ENCODE assay signal across 9 cellular contexts in the genomic region with DNA sequence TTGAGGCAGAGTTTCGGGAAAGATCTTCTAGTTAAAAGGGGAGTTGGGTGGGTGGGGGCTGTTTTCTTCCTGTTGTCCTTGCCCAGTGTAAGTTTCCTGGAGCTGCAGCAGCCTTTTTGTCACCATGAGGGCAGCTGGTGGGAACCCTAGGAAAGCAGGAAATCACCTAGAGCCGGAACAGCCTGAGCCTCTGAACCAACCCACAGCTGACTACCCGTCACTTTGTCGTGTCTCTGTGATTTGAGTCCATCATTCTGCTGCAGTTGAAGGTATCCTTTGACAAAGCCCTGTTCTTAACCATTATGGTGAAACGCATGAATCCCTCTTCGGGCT. TPM values are rescaled to one million over a fixed set of nuclear protein-coding genes. Genes with fewer than 3 reads are reported as not detected.
DNase-seq lines count a peak whose midpoint lies in the region; ATAC-seq and TF ChIP-seq lines count a peak whose summit lies in the region.
"Had no signal": no experiment of that assay in that cellular context is flagged by ENCODE, and none has a peak within 500 bp of the region (broad histone marks: within the 10 kb centered on the region; RNA-seq: fewer than 3 reads in every experiment).

No MANE protein-coding gene starts in this region.

- ATAC-seq in psoas muscle: no peak

- no peaks in the 10 kb centered on the region for H3K9me3 ChIP-seq in SJSA1 (replicated peaks)
- no peaks in the 10 kb centered on the region for H3K9me3 ChIP-seq in esophagus muscularis mucosa
- H3K9me3 ChIP-seq in psoas muscle: no peaks in the 10 kb centered on the region

- TF ChIP-seq POLR2A in esophagus muscularis mucosa (IDR thresholded peaks at IDR 0.05; ENCODE audit: low read depth): no peak

- peak overlapping the region; percentile 95 for H3K27ac ChIP-seq in SJSA1
- peak overlapping the region; percentile 92 to 94 (median 92) for H3K27ac ChIP-seq in esophagus muscularis mucosa (replicated peaks in 1 of 4)
- H3K27ac ChIP-seq in psoas muscle: peak overlapping the region; percentile 91

- H3K27me3 ChIP-seq in GM06990 (replicated peaks; ENCODE audit: control insufficient read depth, insufficient read depth, low read length): no peaks in the 10 kb centered on the region
- no peaks in the 10 kb centered on the region for H3K27me3 ChIP-seq in SJSA1 (replicated peaks)
- H3K27me3 ChIP-seq in esophagus muscularis mucosa: no peaks in the 10 kb centered on the region
- no peaks in the 10 kb centered on the region for H3K27me3 ChIP-seq in psoas muscle (ENCODE audit: insufficient read depth in 3 of 3, low read length in 2 of 3)

- intact Hi-C loops in esophagus muscularis mucosa (cut with DNase I) (loop anchor here (2.0 kb wide), 1 partner anchor 25 kb away; a partner anchor contains a TSS), psoas muscle (cut with DNase I) (loop anchor here in 1 of 2 donors (2.0 kb wide), 1 partner anchor 23 kb away; no protein-coding TSS in a partner anchor)

- WGBS in esophagus muscularis mucosa: 74% methylated on average over 4 of the region's 6 CpGs
- WGBS in psoas muscle, 3 donors: 79 to 80% (median 80%) methylated on average over 6 of the region's 6 CpGs

- peak; percentile 30 for DNase-seq in GM06990 (ENCODE audit: extremely low read depth, insufficient read length)
- DNase-seq in SJSA1 (ENCODE audit: low read depth in 1 of 2, low spot score in 2 of 2): no peak
- no peak for DNase-seq in esophagus muscularis mucosa (ENCODE audit: extremely low spot score)
- no peak for DNase-seq in psoas muscle
- DNase-seq in epidermal melanocyte (ENCODE audit: insufficient read length, low spot score): no peak
- DNase-seq in OCI-M1 (lab: John Stamatoyannopoulos, UW): no peak
- no peak for DNase-seq in NCI-H748 treated with DMSO at 0.1 percent for 48 hours (lab: John Stamatoyannopoulos, UW)
- no peak for DNase-seq in stimulated activated CD4-positive, alpha-beta T cell treated with anti-CD3 and anti-CD28 coated beads, Interleukin-4, amount 100 ng/mL, for 4 hours
- DNase-seq: activated CD4-positive, alpha-beta T cell treated with anti-CD3 and anti-CD28 coated beads, Interleukin-2, amount 50 U/mL, for 1 hour had no signal

- H3K4me1 ChIP-seq in SJSA1 (replicated peaks) (peaks cover 13% of the 10 kb centered on the region), esophagus muscularis mucosa (peaks cover 11 to 36% (median 31%) of the 10 kb centered on the region in 4 donors), psoas muscle (peaks cover 24% of the 10 kb centered on the region)

- TF ChIP-seq EP300 in esophagus muscularis mucosa (IDR thresholded peaks at IDR 0.05): no peak

- TF ChIP-seq CTCF in GM06990 (IDR thresholded peaks at IDR 0.05; ENCODE audit: insufficient read depth, low read length, poor library complexity, severe bottlenecking): no peak
- TF ChIP-seq CTCF in esophagus muscularis mucosa (IDR thresholded peaks at IDR 0.05): no peak
- no peak for TF ChIP-seq CTCF in psoas muscle (IDR thresholded peaks at IDR 0.05)

- H3K36me3 ChIP-seq in GM06990 (ENCODE audit: control insufficient read depth, insufficient read depth, low read length): no peaks in the 10 kb centered on the region
- H3K36me3 ChIP-seq in SJSA1: no peaks in the 10 kb centered on the region; the same call in 1 of the 2 replicates
- no peaks in the 10 kb centered on the region for H3K36me3 ChIP-seq in esophagus muscularis mucosa
- H3K36me3 ChIP-seq in psoas muscle (ENCODE audit: insufficient read depth in 1 of 2, low read depth in 1 of 2): no peaks in the 10 kb centered on the region

- peak overlapping the region; percentile 93 for H3K4me3 ChIP-seq in GM06990 (replicated peaks; ENCODE audit: low read depth, low read length)
- H3K4me3 ChIP-seq in SJSA1: peak overlapping the region; percentile 72
- H3K4me3 ChIP-seq in esophagus muscularis mucosa: peak overlapping the region; percentile 69 to 90 (median 74)
- H3K4me3 ChIP-seq in psoas muscle: peak overlapping the region; percentile 74

RNA-seq across cellular contexts. Expression of a gene that starts 1.2 kb away (rescaled TPM):
- total RNA-seq in SJSA1 (2014; rRNA removed; shearing (Covaris generic)): 0.16 TPM in 1 of 2 replicates, not detected in the other
- total RNA-seq in esophagus muscularis mucosa (1 to 10 TPM; 3.7 to 5.0 (median 4.3) TPM), psoas muscle (1 to 10 TPM; 4.1 to 5.1 (median 4.9) TPM)
- 1 to 10 TPM; 3.3 to 4.9 (median 4.1) TPM for polyA plus RNA-seq in psoas muscle

RNA-seq across cellular contexts. Expression of a gene that starts 24.4 kb away (rescaled TPM):
- total RNA-seq in SJSA1 (2014; rRNA removed; shearing (Covaris generic)): 221 and 282 TPM in 2 replicates
- total RNA-seq in esophagus muscularis mucosa: 10 to 100 TPM; 44.9 to 61.4 (median 53.3) TPM
- 10 to 100 TPM; 53.9 to 76.9 (median 56.3) TPM for total RNA-seq in psoas muscle
- polyA plus RNA-seq in psoas muscle: 100 to 1,000 TPM in 2 of 3 donors, 10 to 100 TPM in 1; 97.4 to 249 (median 188) TPM
